Comparison of ENCODE assay signal across 25 cellular contexts in the genomic region with DNA sequence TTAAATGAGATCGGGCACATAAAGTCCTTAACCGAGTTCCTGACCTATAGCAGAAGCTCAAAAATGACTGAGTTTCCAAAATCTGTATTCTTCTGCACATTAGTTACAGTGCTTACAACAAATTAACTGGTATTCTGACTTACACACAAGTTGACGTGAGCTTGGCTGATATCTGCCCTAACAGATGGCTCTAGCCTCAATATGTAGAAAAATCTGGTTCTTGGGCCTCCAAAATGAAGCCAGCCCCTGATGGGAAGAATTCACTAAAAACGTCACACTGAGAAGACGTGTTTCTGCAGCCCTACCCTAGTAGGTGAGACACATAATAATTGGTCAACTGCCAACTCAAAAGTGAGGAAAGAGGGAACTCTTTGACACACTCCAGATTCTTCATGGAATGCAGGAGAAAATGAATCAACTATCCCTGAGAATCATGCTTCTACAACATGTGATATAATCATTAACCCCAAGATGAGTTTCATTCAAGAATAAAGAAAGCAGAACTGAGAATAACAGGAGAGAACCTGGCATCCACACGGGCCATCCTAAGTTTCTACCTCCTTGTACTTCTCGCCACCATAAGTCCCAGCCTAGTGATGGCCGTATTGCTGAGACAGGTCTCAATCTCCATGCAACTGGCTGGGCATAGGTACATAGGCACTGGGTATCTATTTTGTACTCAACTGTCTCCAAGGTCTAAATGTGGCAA.
"Had no signal": no experiment of that assay in that cellular context is flagged by ENCODE, and none has a peak within 500 bp of the region (broad histone marks: within the 10 kb centered on the region; RNA-seq: fewer than 3 reads in every experiment).

No MANE protein-coding gene starts in this region.

- H3K27me3 Mint-ChIP-seq: activated naive CD8-positive, alpha-beta T cell; brain; progenitor cell of endocrine pancreas; stimulated activated naive CD8-positive, alpha-beta T cell treated with anti-CD3 and anti-CD28 coated beads, Interleukin-15, Interleukin-2, amounts not matched to agents 100 ng/mL and 50 ng/mL, for 24 hours had no signal

- H3K9me3 Mint-ChIP-seq: brain; mesothelial cell of epicardium; nephron progenitor cell; stimulated activated naive CD8-positive, alpha-beta T cell treated with anti-CD3 and anti-CD28 coated beads, Interleukin-15, Interleukin-2, amounts not matched to agents 100 ng/mL and 50 ng/mL, for 24 hours; WTC11 had no signal

- DNase-seq: activated CD4-positive, alpha-beta T cell treated with anti-CD3 and anti-CD28 coated beads for 48 hours; activated CD8-positive, alpha-beta memory T cell treated with anti-CD3 and anti-CD28 coated beads, Interleukin-2, amount 50 U/mL, for 4 hours; activated CD8-positive, alpha-beta T cell treated with anti-CD3 and anti-CD28 coated beads, Interleukin-2, amount 10 ng/mL, durations not matched to agents 7 days and 5 days; activated gamma-delta T cell; activated T-cell treated with anti-CD3 and anti-CD28 coated beads, Interleukin-2, amount 50 U/mL, for 48 hours; amygdala; central memory CD4-positive, alpha-beta T cell; cortex of kidney; effector CD4-positive, alpha-beta T cell; foreskin melanocyte; head of caudate nucleus; left cardiac atrium; lower lobe of right lung; nephron progenitor cell; right cardiac atrium; stimulated activated CD4-positive, alpha-beta T cell treated with anti-CD3 and anti-CD28 coated beads, Interleukin-4, amount 100 ng/mL, for 4 hours; stimulated activated CD8-positive, alpha-beta memory T cell treated with anti-CD3 and anti-CD28 coated beads, Interleukin-4, amount 100 ng/mL, for 48 hours; trophoblast cell had no signal

- H3K36me3 Mint-ChIP-seq: activated naive CD8-positive, alpha-beta T cell; brain; mesothelial cell of epicardium; WTC11 had no signal

- H3K4me3 Mint-ChIP-seq: activated CD8-positive, alpha-beta T cell treated with anti-CD3 and anti-CD28 coated beads, Interleukin-2, amount 10 ng/mL, durations not matched to agents 7 days and 5 days; activated naive CD8-positive, alpha-beta T cell; mesothelial cell of epicardium; nephron progenitor cell; stimulated activated naive CD8-positive, alpha-beta T cell treated with anti-CD3 and anti-CD28 coated beads, Interleukin-15, Interleukin-2, amounts not matched to agents 100 ng/mL and 50 ng/mL, for 24 hours; WTC11 had no signal

- H3K4me1 Mint-ChIP-seq: mesothelial cell of epicardium, nephron progenitor cell had no signal

- H3K27ac Mint-ChIP-seq: activated CD8-positive, alpha-beta T cell treated with anti-CD3 and anti-CD28 coated beads, Interleukin-2, amount 10 ng/mL, durations not matched to agents 7 days and 5 days; activated naive CD8-positive, alpha-beta T cell; nephron progenitor cell; progenitor cell of endocrine pancreas; stimulated activated naive CD8-positive, alpha-beta T cell treated with anti-CD3 and anti-CD28 coated beads, Interleukin-15, Interleukin-2, amounts not matched to agents 100 ng/mL and 50 ng/mL, for 24 hours; WTC11 had no signal

- H3K27ac ChIP-seq: lower lobe of right lung, suprapubic skin had no signal

- ATAC-seq: activated CD8-positive, alpha-beta T cell treated with anti-CD3 and anti-CD28 coated beads, Interleukin-2, amount 10 ng/mL, durations not matched to agents 7 days and 5 days; left cardiac atrium; lower lobe of right lung; right cardiac atrium; WTC11 had no signal
